ENCODE assay signal across 24 cellular contexts in the genomic region with DNA sequence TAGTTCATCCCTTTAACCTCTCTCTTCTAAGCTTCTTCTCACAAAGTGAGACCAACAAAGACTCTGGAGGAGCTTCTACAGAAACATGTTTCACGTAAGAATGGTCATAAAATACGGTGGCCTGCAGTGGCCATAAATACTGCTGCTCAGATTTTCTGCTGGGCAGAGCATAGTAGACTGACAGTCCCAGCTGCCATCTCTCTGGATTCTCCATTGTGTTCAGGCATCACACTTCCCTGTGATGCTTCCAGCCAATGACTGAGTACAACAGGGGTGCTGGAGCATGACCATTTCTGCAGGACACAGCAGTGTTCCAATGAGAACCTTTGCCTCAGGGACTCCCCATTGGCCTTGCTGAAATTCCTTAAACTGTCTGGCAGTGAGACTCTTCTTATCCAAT.
"Had no signal": no experiment of that assay in that cellular context is flagged by ENCODE, and none has a peak within 500 bp of the region (broad histone marks: within the 10 kb centered on the region; RNA-seq: fewer than 3 reads in every experiment).

No MANE protein-coding gene starts in this region.

- H3K4me3 ChIP-seq: MG63, Peyer's patch, SJSA1, SK-N-MC had no signal

- H3K27me3 ChIP-seq: MG63, Peyer's patch, SJSA1 had no signal

- H3K9me3 ChIP-seq: MG63, Peyer's patch, SJSA1 had no signal

- ATAC-seq: Right ventricle myocardium inferior had no signal

- FAIRE-seq: HTR-8/SVneo had no signal

- H3K4me1 ChIP-seq: Peyer's patch, SJSA1 had no signal

- H3K27ac ChIP-seq: HL-60, Peyer's patch, SJSA1, SK-N-MC had no signal

- DNase-seq: KBM-7, MG63, NCI-H1092, NCI-H1105 treated with DMSO at 0.1 percent for 48 hours, NCI-H1417 treated with DMSO at 0.1 percent for 48 hours, NCI-H146, NCI-H1694 treated with DMSO at 0.1 percent for 48 hours, NCI-H1930, NCI-H2081, NCI-H2107, NCI-H2171, NCI-H226, NCI-H446, NCI-H510A, NCI-H524 treated with DMSO at 0.1 percent for 48 hours, NCI-H69, NCI-H774, Peyer's patch, SHP77 treated with DMSO at 0.1 percent for 48 hours had no signal

- H3K36me3 ChIP-seq: MG63, Peyer's patch, SJSA1 had no signal
